In the genomic region with DNA sequence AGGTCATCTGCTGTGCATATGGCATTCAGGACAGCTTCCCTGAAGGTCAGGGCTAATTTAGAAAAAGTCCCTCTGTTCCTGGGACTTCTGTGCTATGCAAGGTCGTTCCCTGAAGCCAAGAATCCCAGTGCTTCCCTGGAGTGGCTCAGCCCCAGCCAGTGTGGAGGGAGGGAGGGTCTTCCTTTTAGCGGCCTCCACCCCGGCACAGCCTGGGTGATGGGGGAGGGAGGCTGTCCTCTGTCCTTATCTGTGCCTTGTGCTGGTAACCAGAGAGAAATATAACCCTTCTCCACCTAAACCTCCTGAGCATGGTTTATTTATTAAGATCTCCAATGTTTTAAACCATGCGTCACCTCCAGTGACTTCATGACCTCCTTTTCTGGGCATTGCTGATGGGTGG, we compare ENCODE assay signal across 19 cellular contexts.
DNase-seq lines count a peak whose midpoint lies in the region; ATAC-seq and TF ChIP-seq lines count a peak whose summit lies in the region.
"Had no signal": no experiment of that assay in that cellular context is flagged by ENCODE, and none has a peak within 500 bp of the region (broad histone marks: within the 10 kb centered on the region; RNA-seq: fewer than 3 reads in every experiment).

No MANE protein-coding gene starts in this region.

- H3K27ac Mint-ChIP-seq in endodermal cell, result no peak overlapping the region
- H3K27ac Mint-ChIP-seq: CD4-positive, alpha-beta T cell had no signal

- peak; percentile 31 for ATAC-seq in aorta (ENCODE audit: low FRiP score)
- ATAC-seq: GM12878, K562 had no signal

- H3K36me3 ChIP-seq in WERI-Rb-1 (no peaks in the 10 kb centered on the region), aorta (ENCODE audit: control insufficient read depth in 1 of 2, insufficient read depth in 2 of 2, low read length in 1 of 2) (no peaks in the 10 kb centered on the region), hepatocyte (replicated peaks; ENCODE audit: insufficient read depth, low read depth) (no peaks in the 10 kb centered on the region), endodermal cell (ENCODE audit: control insufficient read depth, insufficient read depth, low read length) (no peaks in the 10 kb centered on the region)
- H3K36me3 ChIP-seq: HAP-1 had no signal

- H3K4me1 ChIP-seq in aorta (ENCODE audit: control insufficient read depth in 1 of 2, insufficient read depth in 2 of 2, low read length in 2 of 2), result no peaks in the 10 kb centered on the region
- H3K4me1 ChIP-seq in hepatocyte (ENCODE audit: insufficient read depth), result peaks cover 4% of the 10 kb centered on the region
- H3K4me1 ChIP-seq in endodermal cell (ENCODE audit: control insufficient read depth, insufficient read depth, low read length), result peaks cover 17% of the 10 kb centered on the region
- H3K4me1 ChIP-seq: Caco-2, HAP-1 had no signal

- H3K79me2 ChIP-seq in hepatocyte, result no peaks in the 10 kb centered on the region

- DNase-seq in Daoy (ENCODE audit: low read depth), result peak; percentile 41
- DNase-seq in WERI-Rb-1, result no peak
- DNase-seq in left kidney (ENCODE audit: low read depth, low spot score), result peak; percentile 40
- DNase-seq in aorta, result no peak
- no peak for DNase-seq in hepatocyte (ENCODE audit: low spot score)
- DNase-seq in endodermal cell, result no peak
- DNase-seq in stimulated activated CD4-positive, alpha-beta T cell treated with anti-CD3 and anti-CD28 coated beads, Interleukin-4, amount 100 ng/mL, for 4 hours, result no peak
- DNase-seq: ACHN; AML-193; Caco-2; CD4-positive, alpha-beta T cell; DMS153; DMS79; EL; IMR-90 had no signal

- H3K9me3 ChIP-seq in WERI-Rb-1 (ENCODE audit: severe bottlenecking) (no peaks in the 10 kb centered on the region), aorta (ENCODE audit: control insufficient read depth, low read length) (peaks cover 1% of the 10 kb centered on the region), hepatocyte (ENCODE audit: low read depth) (no peaks in the 10 kb centered on the region), endodermal cell (ENCODE audit: control insufficient read depth, low read length) (no peaks in the 10 kb centered on the region)
- H3K9me3 ChIP-seq: Caco-2 had no signal

- H3K4me3 ChIP-seq in WERI-Rb-1 (ENCODE audit: low read depth, low read length) (no peak overlapping the region), aorta (ENCODE audit: low read length in 2 of 2) (no peak overlapping the region), hepatocyte (no peak overlapping the region), endodermal cell (ENCODE audit: low read length) (no peak overlapping the region)
- H3K4me3 ChIP-seq: GM12878, HAP-1, K562 had no signal

- H4K20me1 ChIP-seq in hepatocyte (ENCODE audit: insufficient read depth, poor library complexity, severe bottlenecking), result no peaks in the 10 kb centered on the region

- H3K9me3 Mint-ChIP-seq in endodermal cell, result no peaks in the 10 kb centered on the region
- H3K9me3 Mint-ChIP-seq: CD4-positive, alpha-beta T cell had no signal

- 22 to 36% methylated on average over 4 of the region's 4 CpGs for WGBS in aorta, 2 donors
- 52% methylated on average over 4 of the region's 4 CpGs for WGBS in hepatocyte (ENCODE audit: low lambda C conversion rate, missing lambda C conversion rate)
- WGBS in endodermal cell (ENCODE audit: insufficient coverage in 1 of 2, insufficient read length in 1 of 2), 2 experiments, result 80 to 85% methylated on average over 2 to 3 of the region's 4 CpGs

- H3K9ac ChIP-seq in endodermal cell (ENCODE audit: extremely low read depth, low read length, poor library complexity, severe bottlenecking), result no peak overlapping the region

- H3K27ac ChIP-seq in WERI-Rb-1, result peak overlapping the region; percentile 23
- H3K27ac ChIP-seq in aorta (ENCODE audit: low read depth in 1 of 2, low read length in 2 of 2), result no peak overlapping the region
- H3K27ac ChIP-seq in hepatocyte, result no peak overlapping the region
- no peak overlapping the region for H3K27ac ChIP-seq in endodermal cell (ENCODE audit: low read depth, low read length)
- H3K27ac ChIP-seq: C4-2B had no signal

- H3K27me3 ChIP-seq in WERI-Rb-1 (ENCODE audit: insufficient read depth, low read depth, severe bottlenecking) (no peaks in the 10 kb centered on the region), aorta (ENCODE audit: control insufficient read depth in 1 of 2, insufficient read depth in 2 of 2, low read length in 1 of 2) (no peaks in the 10 kb centered on the region), hepatocyte (no peaks in the 10 kb centered on the region), endodermal cell (ENCODE audit: control insufficient read depth, insufficient read depth, low read length, poor library complexity, severe bottlenecking) (no peaks in the 10 kb centered on the region)

- H2AFZ ChIP-seq in hepatocyte, result no peak overlapping the region

- intact Hi-C loops in aorta (cut with DNase I), result no loop called here

- no peaks in the 10 kb centered on the region for H3K36me3 Mint-ChIP-seq in endodermal cell (ENCODE audit: low read depth)

- H3K4me3 Mint-ChIP-seq in endodermal cell, result no peak overlapping the region
- H3K4me3 Mint-ChIP-seq: CD4-positive, alpha-beta T cell had no signal

- no peaks in the 10 kb centered on the region for H3K9me2 ChIP-seq in hepatocyte (replicated peaks; ENCODE audit: insufficient read depth)

- no peaks in the 10 kb centered on the region for H3K27me3 Mint-ChIP-seq in endodermal cell (ENCODE audit: insufficient read depth)

- no peak overlapping the region for H3K4me2 ChIP-seq in hepatocyte

- TF ChIP-seq CTCF in WERI-Rb-1 (IDR thresholded peaks at IDR 0.05; ENCODE audit: low read depth, low read length) (no peak), hepatocyte (IDR thresholded peaks at IDR 0.05; ENCODE audit: poor library complexity) (no peak), endodermal cell (conservative IDR thresholded peaks at IDR 0.05) (no peak)

- peaks cover 46% of the 10 kb centered on the region for H3K4me1 Mint-ChIP-seq in endodermal cell

Comparison
In these comparisons a context has a peak if more than half of its experiments do, and no peak if none do; other contexts are left out.
1. DNase-seq: peak in Daoy (single experiment) and left kidney (single experiment); none in WERI-Rb-1 (single experiment), aorta (0 of 2), hepatocyte (single experiment), endodermal cell (single experiment) and stimulated activated CD4-positive, alpha-beta T cell treated with anti-CD3 and anti-CD28 coated beads, Interleukin-4, amount 100 ng/mL, for 4 hours (0 of 2).